ENCODE assay signal across 24 cellular contexts in the genomic region with DNA sequence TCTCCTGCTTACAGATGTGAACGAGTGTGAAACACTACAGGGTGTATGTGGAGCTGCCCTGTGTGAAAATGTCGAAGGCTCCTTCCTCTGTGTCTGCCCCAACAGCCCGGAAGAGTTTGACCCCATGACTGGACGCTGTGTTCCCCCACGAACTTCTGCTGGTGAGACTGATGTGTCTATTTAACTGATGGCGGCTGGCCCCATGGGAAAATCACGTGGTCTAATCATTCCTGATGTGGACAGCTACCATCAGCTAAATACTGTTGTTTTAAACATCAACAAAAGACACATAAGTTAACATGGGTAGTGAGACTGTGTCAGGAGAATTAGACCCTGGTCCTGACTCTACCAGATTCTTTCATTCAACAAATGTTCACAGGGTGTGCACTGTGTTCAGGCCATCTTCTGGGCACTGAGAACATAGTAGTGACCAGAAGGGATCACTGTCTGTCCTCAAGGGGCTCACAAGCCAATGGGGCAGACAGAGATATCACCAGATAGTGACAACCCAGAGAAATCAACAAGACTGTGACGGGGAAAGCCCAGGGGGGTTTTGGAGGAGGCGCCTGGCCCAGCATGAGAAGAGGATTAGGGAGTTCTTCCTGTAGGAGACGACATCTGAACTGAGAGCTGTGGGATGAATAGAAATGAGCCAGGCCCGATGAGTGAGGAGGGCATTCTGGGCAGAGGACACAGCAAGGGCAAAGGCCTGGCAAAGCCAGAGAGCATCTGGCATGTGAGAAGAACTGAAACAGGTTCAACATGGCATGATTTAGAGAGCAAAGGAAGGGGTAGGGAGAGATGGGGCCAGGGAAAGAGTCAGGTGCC. TPM values are rescaled to one million over a fixed set of nuclear protein-coding genes. Genes with fewer than 3 reads are reported as not detected.
DNase-seq lines count a peak whose midpoint lies in the region; ATAC-seq and FAIRE-seq lines count a peak whose summit lies in the region.
"Had no signal": no experiment of that assay in that cellular context is flagged by ENCODE, and none has a peak within 500 bp of the region (broad histone marks: within the 10 kb centered on the region; RNA-seq: fewer than 3 reads in every experiment).

No MANE protein-coding gene starts in this region.

- peak overlapping the region in 1 of 3 donors; percentile 45 for H3K9ac ChIP-seq in skeletal muscle tissue (ENCODE audit: low read depth in 1 of 3, low read length in 3 of 3)

- peaks cover 31% of the 10 kb centered on the region for H3K4me1 Mint-ChIP-seq in activated T-helper 1 cell treated with anti-CD3 and anti-CD28 coated beads, Interleukin-12 subunit alpha, Interleukin-12 subunit beta, Interleukin-2, Interleukin-4 antibody, amounts not matched to agents 30 ng/mL and 10 ng/mL and 1 ng/mL, durations not matched to agents 14 hours and 24 hours and 36 hours (ENCODE audit: low read depth)

- no peak for FAIRE-seq in small intestine (lab: Jason Lieb, UNC)
- FAIRE-seq: colon had no signal

- H3K36me3 ChIP-seq in skeletal muscle tissue (ENCODE audit: control insufficient read depth in 3 of 3, insufficient read depth in 3 of 3, low read length in 3 of 3), result peaks cover 0 to 21% (median 16%) of the 10 kb centered on the region in 3 donors
- H3K36me3 ChIP-seq in small intestine (ENCODE audit: control insufficient read depth in 2 of 2, insufficient read depth in 2 of 2, low read length in 2 of 2), result peaks cover 10 to 15% of the 10 kb centered on the region in 2 donors

- H3K9me3 Mint-ChIP-seq in activated naive CD4-positive, alpha-beta T cell treated with anti-CD3 and anti-CD28 coated beads, Interleukin-2, amount 50 U/mL, for 72 hours, result no peaks in the 10 kb centered on the region
- H3K9me3 Mint-ChIP-seq in activated T-helper 1 cell treated with anti-CD3 and anti-CD28 coated beads, Interleukin-12 subunit alpha, Interleukin-12 subunit beta, Interleukin-2, Interleukin-4 antibody, amounts not matched to agents 30 ng/mL and 10 ng/mL and 1 ng/mL, durations not matched to agents 14 hours and 24 hours and 36 hours, result no peaks in the 10 kb centered on the region
- H3K9me3 Mint-ChIP-seq: brain; CD4-positive, alpha-beta T cell; mesothelial cell of epicardium; naive thymus-derived CD8-positive, alpha-beta T cell had no signal

- H3K4me3 ChIP-seq in skeletal muscle tissue (ENCODE audit: low read length in 3 of 3) (peak overlapping the region in 1 of 3 donors; percentile 29), small intestine (ENCODE audit: low read depth in 1 of 2, low read length in 2 of 2) (no peak overlapping the region)
- H3K4me3 ChIP-seq: upper lobe of left lung had no signal

- H3K36me3 Mint-ChIP-seq in activated naive CD4-positive, alpha-beta T cell treated with anti-CD3 and anti-CD28 coated beads, Interleukin-2, amount 50 U/mL, for 72 hours, result peaks cover 32 to 49% of the 10 kb centered on the region in 2 donors
- peaks cover 41% of the 10 kb centered on the region for H3K36me3 Mint-ChIP-seq in activated T-helper 1 cell treated with anti-CD3 and anti-CD28 coated beads, Interleukin-12 subunit alpha, Interleukin-12 subunit beta, Interleukin-2, Interleukin-4 antibody, amounts not matched to agents 30 ng/mL and 10 ng/mL and 1 ng/mL, durations not matched to agents 14 hours and 24 hours and 36 hours (ENCODE audit: low read depth)

- H3K4me1 ChIP-seq in skeletal muscle tissue (ENCODE audit: control insufficient read depth in 3 of 3, insufficient read depth in 3 of 3, low read length in 3 of 3) (peaks cover 0 to 6% (median 0%) of the 10 kb centered on the region in 3 donors), small intestine (ENCODE audit: control insufficient read depth in 2 of 2, insufficient read depth in 1 of 2, low read depth in 1 of 2, low read length in 1 of 2) (no peaks in the 10 kb centered on the region)

- no peaks in the 10 kb centered on the region for H3K9me3 ChIP-seq in skeletal muscle tissue (ENCODE audit: control insufficient read depth in 3 of 3, low read length in 3 of 3)
- H3K9me3 ChIP-seq in small intestine (ENCODE audit: control insufficient read depth, low read depth), result no peaks in the 10 kb centered on the region
- H3K9me3 ChIP-seq: upper lobe of left lung had no signal

- H3K27me3 ChIP-seq in skeletal muscle tissue (ENCODE audit: control insufficient read depth in 3 of 3, insufficient read depth in 3 of 3, low read length in 3 of 3) (no peaks in the 10 kb centered on the region), small intestine (ENCODE audit: control insufficient read depth in 2 of 2, insufficient read depth in 2 of 2, low read length in 2 of 2) (no peaks in the 10 kb centered on the region)
- H3K27me3 ChIP-seq: foreskin keratinocyte had no signal

- H3K27me3 Mint-ChIP-seq in activated T-helper 1 cell treated with anti-CD3 and anti-CD28 coated beads, Interleukin-12 subunit alpha, Interleukin-12 subunit beta, Interleukin-2, Interleukin-4 antibody, amounts not matched to agents 30 ng/mL and 10 ng/mL and 1 ng/mL, durations not matched to agents 14 hours and 24 hours and 36 hours (ENCODE audit: insufficient read depth), result no peaks in the 10 kb centered on the region
- H3K27me3 Mint-ChIP-seq: CD4-positive, alpha-beta T cell; naive thymus-derived CD8-positive, alpha-beta T cell had no signal

- intact Hi-C loops in activated T-helper 1 cell treated with anti-CD3 and anti-CD28 coated beads, Interleukin-12 subunit alpha, Interleukin-12 subunit beta, Interleukin-2, Interleukin-4 antibody, amounts not matched to agents 30 ng/mL and 10 ng/mL and 1 ng/mL, durations not matched to agents 14 hours and 24 hours and 36 hours (cut with micrococcal nuclease), result loop anchor here (5.0 to 10.0 kb wide), 3 partner anchors 645 to 925 kb away; a partner anchor contains a TSS

- 73 to 78% (median 78%) methylated on average over 11 of the region's 11 CpGs for WGBS in small intestine, 3 donors

- peak overlapping the region; percentile 77 for H3K27ac ChIP-seq in skeletal muscle tissue (ENCODE audit: low read depth, low read length)
- no peak overlapping the region for H3K27ac ChIP-seq in small intestine (ENCODE audit: low read depth in 1 of 2, low read length in 1 of 2)
- H3K27ac ChIP-seq: foreskin keratinocyte, upper lobe of left lung, VCaP had no signal

- H3K4me3 Mint-ChIP-seq in activated T-helper 1 cell treated with anti-CD3 and anti-CD28 coated beads, Interleukin-12 subunit alpha, Interleukin-12 subunit beta, Interleukin-2, Interleukin-4 antibody, amounts not matched to agents 30 ng/mL and 10 ng/mL and 1 ng/mL, durations not matched to agents 14 hours and 24 hours and 36 hours, result no peak overlapping the region
- H3K4me3 Mint-ChIP-seq: brain; CD4-positive, alpha-beta T cell; mesothelial cell of epicardium; naive thymus-derived CD8-positive, alpha-beta T cell had no signal

- ATAC-seq in activated naive CD4-positive, alpha-beta T cell treated with anti-CD3 and anti-CD28 coated beads, Interleukin-2, amount 50 U/mL, for 72 hours, result no peak
- ATAC-seq: esophagus mucosa; foreskin keratinocyte; left lobe of liver; naive thymus-derived CD8-positive, alpha-beta T cell had no signal

- no peak for DNase-seq in activated naive CD4-positive, alpha-beta T cell treated with anti-CD3 and anti-CD28 coated beads, Interleukin-2, amount 50 U/mL, for 72 hours (ENCODE audit: low spot score in 2 of 2)
- DNase-seq in activated naive CD4-positive, alpha-beta T cell treated with Interleukin-2 at 50 U/mL for 16 hours, result no peak
- no peak for DNase-seq in activated T-helper 1 cell treated with anti-CD3 and anti-CD28 coated beads, Interleukin-12 subunit alpha, Interleukin-12 subunit beta, Interleukin-2, Interleukin-4 antibody, amounts not matched to agents 30 ng/mL and 10 ng/mL and 1 ng/mL, durations not matched to agents 14 hours and 24 hours and 36 hours (ENCODE audit: low spot score)
- DNase-seq in epidermal melanocyte (ENCODE audit: insufficient read length, low spot score), result peak; percentile 13
- DNase-seq in NCI-H1417 treated with DMSO at 0.1 percent for 48 hours (lab: John Stamatoyannopoulos, UW), result no peak
- no peak for DNase-seq in small intestine
- DNase-seq in NCI-H2107 (lab: John Stamatoyannopoulos, UW), result no peak
- DNase-seq: activated CD4-positive, alpha-beta T cell treated with anti-CD3 and anti-CD28 coated beads, Interleukin-2, amount 50 U/mL, for 4 hours; CD4-positive, alpha-beta T cell; DMS153; effector memory CD4-positive, alpha-beta T cell; foreskin keratinocyte; hippocampal formation; NCI-H1930; NCI-H2227 treated with DMSO at 0.1 percent for 48 hours; upper lobe of left lung had no signal

- H3K27ac Mint-ChIP-seq in activated naive CD4-positive, alpha-beta T cell treated with anti-CD3 and anti-CD28 coated beads, Interleukin-2, amount 50 U/mL, for 72 hours, result peak overlapping the region; percentile 79 to 83
- peak overlapping the region; percentile 37 for H3K27ac Mint-ChIP-seq in activated T-helper 1 cell treated with anti-CD3 and anti-CD28 coated beads, Interleukin-12 subunit alpha, Interleukin-12 subunit beta, Interleukin-2, Interleukin-4 antibody, amounts not matched to agents 30 ng/mL and 10 ng/mL and 1 ng/mL, durations not matched to agents 14 hours and 24 hours and 36 hours
- H3K27ac Mint-ChIP-seq: CD4-positive, alpha-beta T cell; mesothelial cell of epicardium had no signal

RNA-seq across cellular contexts. Expression of a gene that starts 18.4 kb away (rescaled TPM):
- total RNA-seq in activated naive CD4-positive, alpha-beta T cell treated with anti-CD3 and anti-CD28 coated beads, Interleukin-2, amount 50 U/mL, for 72 hours, result 100 to 1,000 TPM; 178 to 245 TPM
- total RNA-seq in activated T-helper 1 cell treated with anti-CD3 and anti-CD28 coated beads, Interleukin-12 subunit alpha, Interleukin-12 subunit beta, Interleukin-2, Interleukin-4 antibody, amounts not matched to agents 30 ng/mL and 10 ng/mL and 1 ng/mL, durations not matched to agents 14 hours and 24 hours and 36 hours, result 107 and 116 TPM in 2 replicates
- 86.6 TPM for total RNA-seq in skeletal muscle tissue
- polyA plus RNA-seq in small intestine, result 100 to 1,000 TPM in 1 of 3 donors, 10 to 100 TPM in 2; 63.3 to 162 (median 69.2) TPM

RNA-seq across cellular contexts. Expression of a gene that starts 42.9 kb away (rescaled TPM):
- 100 to 1,000 TPM; 108 to 173 TPM for total RNA-seq in activated naive CD4-positive, alpha-beta T cell treated with anti-CD3 and anti-CD28 coated beads, Interleukin-2, amount 50 U/mL, for 72 hours
- 102 and 113 TPM in 2 replicates for total RNA-seq in activated T-helper 1 cell treated with anti-CD3 and anti-CD28 coated beads, Interleukin-12 subunit alpha, Interleukin-12 subunit beta, Interleukin-2, Interleukin-4 antibody, amounts not matched to agents 30 ng/mL and 10 ng/mL and 1 ng/mL, durations not matched to agents 14 hours and 24 hours and 36 hours
- total RNA-seq in skeletal muscle tissue, result 6.3 TPM
- 10 to 100 TPM; 56.6 to 70.3 (median 64.2) TPM for polyA plus RNA-seq in small intestine

Comparison
In these comparisons a context has a peak if more than half of its experiments do, and no peak if none do; other contexts are left out.
1. RNA of a gene that starts 42.9 kb away (total RNA-seq): 108 to 173 TPM in activated naive CD4-positive, alpha-beta T cell treated with anti-CD3 and anti-CD28 coated beads, Interleukin-2, amount 50 U/mL, for 72 hours and 102 to 113 TPM in activated T-helper 1 cell treated with anti-CD3 and anti-CD28 coated beads, Interleukin-12 subunit alpha, Interleukin-12 subunit beta, Interleukin-2, Interleukin-4 antibody, amounts not matched to agents 30 ng/mL and 10 ng/mL and 1 ng/mL, durations not matched to agents 14 hours and 24 hours and 36 hours; 6.3 TPM in skeletal muscle tissue (single experiment); every median in the first group is over 10 times any median in the second.